In genomic region chr10:42982886-42983594, GRCh38 we compare ENCODE assay signal across 21 cellular contexts.
A peak's percentile ranks its signal among the peaks of the same experiment; 100 is the strongest.
DNase-seq lines count a peak whose midpoint lies in the region; ATAC-seq and TF ChIP-seq lines count a peak whose summit lies in the region.
"Had no signal": no experiment of that assay in that cellular context is flagged by ENCODE, and none has a peak within 500 bp of the region (broad histone marks: within the 10 kb centered on the region; RNA-seq: fewer than 3 reads in every experiment).

No MANE protein-coding gene starts in this region.

- no peaks in the 10 kb centered on the region for H3K36me3 Mint-ChIP-seq in mesothelial cell of epicardium
- H3K36me3 Mint-ChIP-seq: immature natural killer cell; stimulated activated effector memory CD8-positive, alpha-beta T cell treated with anti-CD3 and anti-CD28 coated beads, Interleukin-12 subunit alpha, Interleukin-12 subunit beta, amount 100 ng/mL, for 72 hours had no signal

- H3K27ac ChIP-seq in left ventricle myocardium inferior (replicated peaks) (no peak overlapping the region), transverse colon (no peak overlapping the region), gastroesophageal sphincter (no peak overlapping the region)
- H3K27ac ChIP-seq: body of pancreas, ovary, right lobe of liver, RWPE1 had no signal

- 65% methylated on average over 12 of the region's 12 CpGs; no CpG with 5 or more reads in 1 of the 2 donors for WGBS in transverse colon (ENCODE audit: low coverage in 1 of 2), 2 donors
- 53 to 74% methylated on average over 8 to 12 of the region's 12 CpGs for WGBS in gastroesophageal sphincter (ENCODE audit: low coverage in 1 of 2), 2 donors

- TF ChIP-seq EP300 in transverse colon (IDR thresholded peaks at IDR 0.05; ENCODE audit: low read depth) (no peak), gastroesophageal sphincter (IDR thresholded peaks at IDR 0.05) (no peak)

- H3K9me3 ChIP-seq in left ventricle myocardium inferior (replicated peaks) (no peaks in the 10 kb centered on the region), transverse colon (no peaks in the 10 kb centered on the region), gastroesophageal sphincter (no peaks in the 10 kb centered on the region)
- H3K9me3 ChIP-seq: body of pancreas, ovary, right lobe of liver had no signal

- H3K4me1 ChIP-seq in left ventricle myocardium inferior (no peaks in the 10 kb centered on the region), transverse colon (no peaks in the 10 kb centered on the region), gastroesophageal sphincter (no peaks in the 10 kb centered on the region)
- H3K4me1 ChIP-seq: body of pancreas, right lobe of liver had no signal

- no peak overlapping the region for H3K4me3 Mint-ChIP-seq in mesothelial cell of epicardium
- H3K4me3 Mint-ChIP-seq: activated naive CD8-positive, alpha-beta T cell treated with anti-CD3 and anti-CD28 coated beads, Interleukin-2, amount 50 U/mL, for 24 hours; immature natural killer cell; stimulated activated effector memory CD8-positive, alpha-beta T cell treated with anti-CD3 and anti-CD28 coated beads, Interleukin-12 subunit alpha, Interleukin-12 subunit beta, amount 100 ng/mL, for 72 hours had no signal

- H3K4me1 Mint-ChIP-seq in mesothelial cell of epicardium = no peaks in the 10 kb centered on the region
- H3K4me1 Mint-ChIP-seq: immature natural killer cell; stimulated activated effector memory CD8-positive, alpha-beta T cell treated with anti-CD3 and anti-CD28 coated beads, Interleukin-12 subunit alpha, Interleukin-12 subunit beta, amount 100 ng/mL, for 72 hours had no signal

- H3K36me3 ChIP-seq in left ventricle myocardium inferior = no peaks in the 10 kb centered on the region
- H3K36me3 ChIP-seq in transverse colon = no peaks in the 10 kb centered on the region
- no peaks in the 10 kb centered on the region for H3K36me3 ChIP-seq in gastroesophageal sphincter
- H3K36me3 ChIP-seq: ovary, right lobe of liver had no signal

- in situ Hi-C loops in transverse colon (cut with MboI; ENCODE audit: low pct_ligation_motif_present in 1 of 4, low pct_unique_long_range_greater_than_20kb in 1 of 4, low sequenced_read_pairs in 3 of 4) = no loop called here

- no peaks in the 10 kb centered on the region for H3K27me3 Mint-ChIP-seq in mesothelial cell of epicardium (ENCODE audit: low read depth)
- H3K27me3 Mint-ChIP-seq: activated naive CD8-positive, alpha-beta T cell treated with anti-CD3 and anti-CD28 coated beads, Interleukin-2, amount 50 U/mL, for 24 hours had no signal

- no peak overlapping the region for H3K27ac Mint-ChIP-seq in mesothelial cell of epicardium
- H3K27ac Mint-ChIP-seq: activated naive CD8-positive, alpha-beta T cell treated with anti-CD3 and anti-CD28 coated beads, Interleukin-2, amount 50 U/mL, for 24 hours; immature natural killer cell; stimulated activated effector memory CD8-positive, alpha-beta T cell treated with anti-CD3 and anti-CD28 coated beads, Interleukin-12 subunit alpha, Interleukin-12 subunit beta, amount 100 ng/mL, for 72 hours had no signal

- H3K4me3 ChIP-seq in left ventricle myocardium inferior (no peak overlapping the region), transverse colon (no peak overlapping the region), gastroesophageal sphincter (no peak overlapping the region)
- H3K4me3 ChIP-seq: body of pancreas, lung, ovary, right lobe of liver had no signal

- intact Hi-C loops in Right ventricle myocardium inferior (cut with DNase I) = no loop called here
- intact Hi-C loops in left ventricle myocardium inferior (cut with micrococcal nuclease) = no loop called here
- intact Hi-C loops in transverse colon (cut with DNase I; ENCODE audit: low total_unique reads) = no loop called here

- TF ChIP-seq CTCF in left ventricle myocardium inferior (IDR thresholded peaks at IDR 0.05; ENCODE audit: borderline replicate concordance) (no peak), mesothelial cell of epicardium (IDR thresholded peaks at IDR 0.05; ENCODE audit: unreplicated experiment) (no peak), transverse colon (IDR thresholded peaks at IDR 0.05) (no peak), gastroesophageal sphincter (IDR thresholded peaks at IDR 0.05) (no peak)

- ATAC-seq in Right ventricle myocardium inferior = no peak
- ATAC-seq in GM18520 (IDR thresholded peaks at IDR 0.05; ENCODE audit: unreplicated experiment) = no peak
- no peak for ATAC-seq in gastroesophageal sphincter
- ATAC-seq: activated naive CD8-positive, alpha-beta T cell treated with anti-CD3 and anti-CD28 coated beads, Interleukin-2, amount 50 U/mL, for 24 hours; body of pancreas; right lobe of liver; stimulated activated effector memory CD8-positive, alpha-beta T cell treated with anti-CD3 and anti-CD28 coated beads, Interleukin-12 subunit alpha, Interleukin-12 subunit beta, amount 100 ng/mL, for 72 hours had no signal

- DNase-seq in Right ventricle myocardium inferior (ENCODE audit: missing footprints) = peak; percentile 23
- DNase-seq in left ventricle myocardium inferior = no peak
- DNase-seq in activated CD8-positive, alpha-beta memory T cell treated with anti-CD3 and anti-CD28 coated beads, Interleukin-2, amount 50 U/mL, for 48 hours = peak; percentile 40
- peak; percentile 7 to 8 for DNase-seq in mesothelial cell of epicardium (ENCODE audit: low spot score in 2 of 2, unreplicated experiment in 2 of 2)
- peak; percentile 5 for DNase-seq in transverse colon
- DNase-seq in HCEC 1CT = no peak
- DNase-seq: activated CD4-positive, CD25-positive, alpha-beta regulatory T cell treated with anti-CD3 and anti-CD28 coated beads, Interleukin-2, amount 50 U/mL, for 72 hours; activated effector memory CD4-positive, alpha-beta T cell treated with Interleukin-2 at 50 U/mL for 16 hours; activated naive CD8-positive, alpha-beta T cell treated with anti-CD3 and anti-CD28 coated beads, Interleukin-2, amount 50 U/mL, for 24 hours; C1 segment of cervical spinal cord; immature natural killer cell; NCI-H510A; SW 1271 had no signal

- H3K9me3 Mint-ChIP-seq in mesothelial cell of epicardium = no peaks in the 10 kb centered on the region
- H3K9me3 Mint-ChIP-seq: activated naive CD8-positive, alpha-beta T cell treated with anti-CD3 and anti-CD28 coated beads, Interleukin-2, amount 50 U/mL, for 24 hours; immature natural killer cell; stimulated activated effector memory CD8-positive, alpha-beta T cell treated with anti-CD3 and anti-CD28 coated beads, Interleukin-12 subunit alpha, Interleukin-12 subunit beta, amount 100 ng/mL, for 72 hours had no signal

- TF ChIP-seq POLR2A in transverse colon (IDR thresholded peaks at IDR 0.05) (no peak), gastroesophageal sphincter (IDR thresholded peaks at IDR 0.05) (no peak)

- H3K27me3 ChIP-seq in left ventricle myocardium inferior (ENCODE audit: low read depth) = no peaks in the 10 kb centered on the region
- no peaks in the 10 kb centered on the region for H3K27me3 ChIP-seq in transverse colon
- H3K27me3 ChIP-seq in gastroesophageal sphincter = no peaks in the 10 kb centered on the region
- H3K27me3 ChIP-seq: body of pancreas, ovary, right lobe of liver had no signal

Comparison
In these comparisons a context has a peak if more than half of its experiments do, and no peak if none do; other contexts are left out.
1. DNase-seq: peak in Right ventricle myocardium inferior (single experiment), activated CD8-positive, alpha-beta memory T cell treated with anti-CD3 and anti-CD28 coated beads, Interleukin-2, amount 50 U/mL, for 48 hours (single experiment), mesothelial cell of epicardium (2 of 2) and transverse colon (single experiment); none in left ventricle myocardium inferior (single experiment) and HCEC 1CT (single experiment).